16 cellular contexts compared by ENCODE assay signal in genomic region chr3:123622766-123623165, GRCh38.
"Had no signal": no experiment of that assay in that cellular context is flagged by ENCODE, and none has a peak within 500 bp of the region (broad histone marks: within the 10 kb centered on the region; RNA-seq: fewer than 3 reads in every experiment).

No MANE protein-coding gene starts in this region.

- H3K9me2 ChIP-seq: SK-N-SH had no signal

- H3K9ac ChIP-seq: SK-N-SH had no signal

- ATAC-seq: effector memory CD8-positive, alpha-beta T cell; heart left ventricle; left lung; psoas muscle; stimulated activated naive CD8-positive, alpha-beta T cell treated with anti-CD3 and anti-CD28 coated beads, Interleukin-15, Interleukin-2, amounts not matched to agents 100 U/mL and 50 U/mL, for 24 hours had no signal

- H3K27me3 ChIP-seq: heart left ventricle, left lung had no signal

- H3K9me3 ChIP-seq: heart left ventricle, left lung, psoas muscle, SK-N-SH, thoracic aorta had no signal

- H3K27ac ChIP-seq: left lung, psoas muscle had no signal

- H3K27me3 Mint-ChIP-seq: activated CD4-positive, alpha-beta T cell treated with anti-CD3 and anti-CD28 coated beads, Interleukin-2, amount 10 ng/mL, durations not matched to agents 24 days and 14 days had no signal

- DNase-seq: activated CD4-positive, alpha-beta T cell treated with anti-CD3 and anti-CD28 coated beads, Interleukin-2, amount 10 ng/mL, durations not matched to agents 24 days and 14 days; activated naive CD4-positive, alpha-beta T cell treated with anti-CD3 and anti-CD28 coated beads, Interleukin-2, amount 10 ng/mL, durations not matched to agents 7 days and 5 days; central memory CD4-positive, alpha-beta T cell; effector memory CD8-positive, alpha-beta T cell; heart left ventricle; left lung; occipital lobe; psoas muscle; SK-N-SH; stimulated activated CD4-positive, alpha-beta T cell treated with anti-CD3 and anti-CD28 coated beads, Interleukin-12 subunit alpha, Interleukin-12 subunit beta, amount 100 ng/mL, for 4 hours; stimulated activated naive CD8-positive, alpha-beta T cell treated with anti-CD3 and anti-CD28 coated beads, Interleukin-15, Interleukin-2, amounts not matched to agents 100 U/mL and 50 U/mL, for 24 hours; T-helper 1 cell had no signal

- H3K4me1 Mint-ChIP-seq: activated CD4-positive, alpha-beta T cell treated with anti-CD3 and anti-CD28 coated beads, Interleukin-2, amount 10 ng/mL, durations not matched to agents 24 days and 14 days; activated naive CD4-positive, alpha-beta T cell treated with anti-CD3 and anti-CD28 coated beads, Interleukin-2, amount 10 ng/mL, durations not matched to agents 7 days and 5 days had no signal

- H3K9me3 Mint-ChIP-seq: activated CD4-positive, alpha-beta T cell treated with anti-CD3 and anti-CD28 coated beads, Interleukin-2, amount 10 ng/mL, durations not matched to agents 24 days and 14 days; activated naive CD4-positive, alpha-beta T cell treated with anti-CD3 and anti-CD28 coated beads, Interleukin-2, amount 10 ng/mL, durations not matched to agents 7 days and 5 days; activated T-helper 2 cell treated with anti-CD3 and anti-CD28 coated beads, Interferon-gamma antibody, Interleukin-2, Interleukin-4, amounts not matched to agents 10 μg/mL and 5 μg/mL and 100 μg/mL, durations not matched to agents 14 hours and 24 hours and 36 hours; effector memory CD8-positive, alpha-beta T cell; memory B cell; nephron had no signal

- H3K27ac Mint-ChIP-seq: activated CD4-positive, alpha-beta T cell treated with anti-CD3 and anti-CD28 coated beads, Interleukin-2, amount 10 ng/mL, durations not matched to agents 24 days and 14 days; activated naive CD4-positive, alpha-beta T cell treated with anti-CD3 and anti-CD28 coated beads, Interleukin-2, amount 10 ng/mL, durations not matched to agents 7 days and 5 days; activated T-helper 2 cell treated with anti-CD3 and anti-CD28 coated beads, Interferon-gamma antibody, Interleukin-2, Interleukin-4, amounts not matched to agents 10 μg/mL and 5 μg/mL and 100 μg/mL, durations not matched to agents 14 hours and 24 hours and 36 hours; effector memory CD8-positive, alpha-beta T cell; memory B cell had no signal

- H3K4me3 Mint-ChIP-seq: activated CD4-positive, alpha-beta T cell treated with anti-CD3 and anti-CD28 coated beads, Interleukin-2, amount 10 ng/mL, durations not matched to agents 24 days and 14 days; activated naive CD4-positive, alpha-beta T cell treated with anti-CD3 and anti-CD28 coated beads, Interleukin-2, amount 10 ng/mL, durations not matched to agents 7 days and 5 days; effector memory CD8-positive, alpha-beta T cell; memory B cell; nephron had no signal

- H3K4me1 ChIP-seq: psoas muscle had no signal

- H3K4me3 ChIP-seq: heart left ventricle, left lung, psoas muscle, thoracic aorta had no signal

- H3K36me3 Mint-ChIP-seq: activated naive CD4-positive, alpha-beta T cell treated with anti-CD3 and anti-CD28 coated beads, Interleukin-2, amount 10 ng/mL, durations not matched to agents 7 days and 5 days; memory B cell had no signal
